ENCODE assay signal across 8 cellular contexts in the genomic region with DNA sequence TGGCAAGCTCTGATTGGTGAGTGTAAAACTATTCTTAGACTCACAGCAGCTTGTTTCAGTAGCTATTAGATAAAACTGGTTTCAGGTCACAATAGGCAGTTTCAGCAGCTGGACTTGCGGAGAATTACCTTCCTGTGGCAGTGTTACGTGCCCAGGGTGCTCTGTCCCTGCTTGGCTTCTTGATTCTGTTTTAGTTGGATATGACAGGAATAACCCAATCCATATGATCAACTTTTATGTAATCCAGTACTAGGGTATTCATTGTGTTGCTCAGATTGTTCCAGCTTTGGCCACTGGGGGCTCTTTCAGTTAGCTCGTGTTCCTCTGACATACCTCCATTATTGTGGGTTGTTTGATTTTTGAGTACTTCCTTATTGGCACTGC. TPM values are rescaled to one million over a fixed set of nuclear protein-coding genes. Genes with fewer than 3 reads are reported as not detected.
A peak's percentile ranks its signal among the peaks of the same experiment; 100 is the strongest.
DNase-seq lines count a peak whose midpoint lies in the region; ATAC-seq, FAIRE-seq and TF ChIP-seq lines count a peak whose summit lies in the region.
"Had no signal": no experiment of that assay in that cellular context is flagged by ENCODE, and none has a peak within 500 bp of the region (broad histone marks: within the 10 kb centered on the region; RNA-seq: fewer than 3 reads in every experiment).

No MANE protein-coding gene starts in this region.

- peak overlapping the region; percentile 7 for H3K4me3 Mint-ChIP-seq in natural killer cell

- no peaks in the 10 kb centered on the region for H3K36me3 Mint-ChIP-seq in natural killer cell

- ATAC-seq in GM19455 (IDR thresholded peaks at IDR 0.05; ENCODE audit: unreplicated experiment) (peak; percentile 54), HG03432 (IDR thresholded peaks at IDR 0.05; ENCODE audit: unreplicated experiment) (peak; percentile 60), natural killer cell (peak; percentile 73 to 85 (median 81))

- H3K9me3 Mint-ChIP-seq in natural killer cell: no peaks in the 10 kb centered on the region
- H3K9me3 Mint-ChIP-seq: activated naive CD4-positive, alpha-beta T cell treated with anti-CD3 and anti-CD28 coated beads, Interleukin-2, amount 50 U/mL, for 72 hours had no signal

- peak overlapping the region; percentile 98 to 99 for H3K27ac Mint-ChIP-seq in natural killer cell

- TF ChIP-seq CTCF in GM12864 (IDR thresholded peaks at IDR 0.05; ENCODE audit: low read depth, low read length, missing control alignments): peak; percentile 53
- peak; percentile 62 for TF ChIP-seq CTCF in bronchial epithelial cell (IDR thresholded peaks at IDR 0.05; ENCODE audit: insufficient read depth, low read length, severe bottlenecking)
- TF ChIP-seq CTCF in natural killer cell (IDR thresholded peaks at IDR 0.05): peak; percentile 55

- intact Hi-C loops in natural killer cell (cut with micrococcal nuclease): no loop called here

- FAIRE-seq in bronchial epithelial cell (lab: Jason Lieb, UNC): no peak

- H3K27me3 Mint-ChIP-seq in natural killer cell (ENCODE audit: low read depth in 2 of 2): no peaks in the 10 kb centered on the region

- no peaks in the 10 kb centered on the region for H3K27me3 ChIP-seq in bronchial epithelial cell (ENCODE audit: control insufficient read depth, insufficient read depth, low read length)

- DNase-seq in GM12864 (ENCODE audit: low read depth) (peak; percentile 91), SIG-M5 (lab: John Stamatoyannopoulos, UW) (peak; percentile 23), bronchial epithelial cell (ENCODE audit: low read depth) (peak; percentile 37), natural killer cell (no peak), superior temporal gyrus (ENCODE audit: extremely low spot score) (no peak)

- H3K4me3 ChIP-seq in GM12864 (ENCODE audit: low read depth, low read length): no peak overlapping the region
- no peak overlapping the region for H3K4me3 ChIP-seq in bronchial epithelial cell (ENCODE audit: low read depth, low read length)

- no peaks in the 10 kb centered on the region for H3K36me3 ChIP-seq in bronchial epithelial cell (ENCODE audit: control insufficient read depth, insufficient read depth, low read length)

- H3K4me1 Mint-ChIP-seq in natural killer cell: peaks cover 83 to 88% of the 10 kb centered on the region in 2 donors

RNA-seq across cellular contexts. Expression of a gene that starts 43.1 kb away (rescaled TPM):
- total RNA-seq in bronchial epithelial cell (18.2 and 23.8 TPM in 2 replicates), natural killer cell (100 to 1,000 TPM; 192 to 243 (median 225) TPM)

Comparison
In these comparisons a context has a peak if more than half of its experiments do, and no peak if none do; other contexts are left out.
1. DNase-seq: peak in GM12864 (single experiment), SIG-M5 (single experiment) and bronchial epithelial cell (single experiment); none in natural killer cell (single experiment) and superior temporal gyrus (single experiment).
2. Peak in every context shown above with its lines, with median percentiles within 50 percentile points of each other: CTCF ChIP-seq and ATAC-seq.